ENCODE assay signal across 22 cellular contexts in genomic region chr13:72113070-72113469, GRCh38.
"Had no signal": no experiment of that assay in that cellular context is flagged by ENCODE, and none has a peak within 500 bp of the region (broad histone marks: within the 10 kb centered on the region; RNA-seq: fewer than 3 reads in every experiment).

No MANE protein-coding gene starts in this region.

- H3K27ac Mint-ChIP-seq: memory B cell; natural killer cell; stimulated activated naive B cell treated with anti-CD40 and anti-IgM and Interleukin-4, amounts not matched to agents 10 μg/mL and 1 μg/mL and 100 μg/mL, for 72 hours; stimulated activated naive CD8-positive, alpha-beta T cell treated with anti-CD3 and anti-CD28 coated beads, Interleukin-15, Interleukin-2, amounts not matched to agents 100 ng/mL and 50 ng/mL, for 24 hours had no signal

- H3K4me1 ChIP-seq: gastrocnemius medialis, heart left ventricle, right lobe of liver, suprapubic skin, transverse colon, upper lobe of right lung, uterus had no signal

- DNase-seq: dermis blood vessel endothelial cell; effector memory CD4-positive, alpha-beta T cell; gastrocnemius medialis; heart left ventricle; kidney; natural killer cell; occipital lobe; ovary; right lobe of liver; small intestine; stimulated activated CD4-positive, alpha-beta T cell treated with anti-CD3 and anti-CD28 coated beads, Interleukin-15, amount 100 ng/mL, for 24 hours; stimulated activated CD4-positive, alpha-beta T cell treated with anti-CD3 and anti-CD28 coated beads, Interleukin-2, amount 100 ng/mL, for 48 hours; stimulated activated naive B cell treated with anti-CD40 and anti-IgM and Interleukin-4, amounts not matched to agents 10 μg/mL and 1 μg/mL and 100 μg/mL, for 72 hours; transverse colon; upper lobe of right lung; uterus had no signal

- H3K27me3 Mint-ChIP-seq: memory B cell; stimulated activated naive B cell treated with anti-CD40 and anti-IgM and Interleukin-4, amounts not matched to agents 10 μg/mL and 1 μg/mL and 100 μg/mL, for 72 hours; stimulated activated naive CD8-positive, alpha-beta T cell treated with anti-CD3 and anti-CD28 coated beads, Interleukin-15, Interleukin-2, amounts not matched to agents 100 ng/mL and 50 ng/mL, for 24 hours had no signal

- H3K4me1 Mint-ChIP-seq: memory B cell; natural killer cell; stimulated activated naive B cell treated with anti-CD40 and anti-IgM and Interleukin-4, amounts not matched to agents 10 μg/mL and 1 μg/mL and 100 μg/mL, for 72 hours had no signal

- H3K27me3 ChIP-seq: gastrocnemius medialis, heart left ventricle, hepatocyte, ovary, right lobe of liver, suprapubic skin, transverse colon, upper lobe of right lung, uterus had no signal

- H3K27ac ChIP-seq: coronary artery, gastrocnemius medialis, heart left ventricle, hepatocyte, ovary, right lobe of liver, suprapubic skin, transverse colon, upper lobe of right lung, uterus had no signal

- ATAC-seq: gastrocnemius medialis, heart left ventricle, left lobe of liver, natural killer cell, right lobe of liver, upper lobe of right lung had no signal

- H3K4me3 Mint-ChIP-seq: memory B cell; natural killer cell; stimulated activated naive B cell treated with anti-CD40 and anti-IgM and Interleukin-4, amounts not matched to agents 10 μg/mL and 1 μg/mL and 100 μg/mL, for 72 hours; stimulated activated naive CD8-positive, alpha-beta T cell treated with anti-CD3 and anti-CD28 coated beads, Interleukin-15, Interleukin-2, amounts not matched to agents 100 ng/mL and 50 ng/mL, for 24 hours had no signal

- H3K36me3 Mint-ChIP-seq: memory B cell; natural killer cell; stimulated activated naive B cell treated with anti-CD40 and anti-IgM and Interleukin-4, amounts not matched to agents 10 μg/mL and 1 μg/mL and 100 μg/mL, for 72 hours had no signal
